ENCODE assay signal across 36 cellular contexts in genomic region chr3:97391167-97391566, GRCh38.
"Had no signal": no experiment of that assay in that cellular context is flagged by ENCODE, and none has a peak within 500 bp of the region (broad histone marks: within the 10 kb centered on the region; RNA-seq: fewer than 3 reads in every experiment).

No MANE protein-coding gene starts in this region.

- H3K36me3 Mint-ChIP-seq: activated naive CD4-positive, alpha-beta T cell treated with anti-CD3 and anti-CD28 coated beads, Interleukin-2, amount 10 ng/mL, durations not matched to agents 7 days and 5 days; activated naive CD4-positive, alpha-beta T cell treated with anti-CD3 and anti-CD28 coated beads, Interleukin-2, amount 50 U/mL, for 24 hours; activated naive CD4-positive, alpha-beta T cell treated with anti-CD3 and anti-CD28 coated beads, Interleukin-2, amount 50 U/mL, for 72 hours; activated naive CD8-positive, alpha-beta T cell; activated naive CD8-positive, alpha-beta T cell treated with anti-CD3 and anti-CD28 coated beads for 36 hours; activated naive CD8-positive, alpha-beta T cell treated with anti-CD3 and anti-CD28 coated beads, Interleukin-2, amount 10 ng/mL, durations not matched to agents 7 days and 5 days had no signal

- H3K27me3 Mint-ChIP-seq: activated naive CD4-positive, alpha-beta T cell treated with anti-CD3 and anti-CD28 coated beads, Interleukin-2, amount 10 ng/mL, durations not matched to agents 7 days and 5 days; activated naive CD4-positive, alpha-beta T cell treated with anti-CD3 and anti-CD28 coated beads, Interleukin-2, amount 50 U/mL, for 24 hours; activated naive CD8-positive, alpha-beta T cell; activated naive CD8-positive, alpha-beta T cell treated with anti-CD3 and anti-CD28 coated beads for 36 hours; activated naive CD8-positive, alpha-beta T cell treated with anti-CD3 and anti-CD28 coated beads, Interleukin-2, amount 10 ng/mL, durations not matched to agents 7 days and 5 days; activated naive CD8-positive, alpha-beta T cell treated with anti-CD3 and anti-CD28 coated beads, Interleukin-2, amount 50 U/mL, for 24 hours; activated T-cell treated with anti-CD3 and anti-CD28 coated beads, Interleukin-2, amount 50 U/mL, for 24 hours; activated T-helper 17 cell treated with anti-CD3 and anti-CD28 coated beads, Interleukin-2, amount 50 U/mL, for 72 hours; central memory CD8-positive, alpha-beta T cell had no signal

- H3K4me1 ChIP-seq: adrenal gland, ascending aorta, body of pancreas, breast epithelium had no signal

- H3K4me1 Mint-ChIP-seq: activated naive CD4-positive, alpha-beta T cell treated with anti-CD3 and anti-CD28 coated beads, Interleukin-2, amount 10 ng/mL, durations not matched to agents 7 days and 5 days; activated naive CD4-positive, alpha-beta T cell treated with anti-CD3 and anti-CD28 coated beads, Interleukin-2, amount 50 U/mL, for 24 hours; activated naive CD8-positive, alpha-beta T cell treated with anti-CD3 and anti-CD28 coated beads for 36 hours; activated naive CD8-positive, alpha-beta T cell treated with anti-CD3 and anti-CD28 coated beads, Interleukin-2, amount 10 ng/mL, durations not matched to agents 7 days and 5 days; activated naive CD8-positive, alpha-beta T cell treated with anti-CD3 and anti-CD28 coated beads, Interleukin-2, amount 50 U/mL, for 24 hours; activated T-helper 17 cell treated with anti-CD3 and anti-CD28 coated beads, Interleukin-2, amount 50 U/mL, for 72 hours; central memory CD8-positive, alpha-beta T cell had no signal

- H3K4me3 Mint-ChIP-seq: activated naive CD4-positive, alpha-beta T cell treated with anti-CD3 and anti-CD28 coated beads for 36 hours; activated naive CD4-positive, alpha-beta T cell treated with anti-CD3 and anti-CD28 coated beads, Interleukin-2, amount 10 ng/mL, durations not matched to agents 7 days and 5 days; activated naive CD4-positive, alpha-beta T cell treated with anti-CD3 and anti-CD28 coated beads, Interleukin-2, amount 50 U/mL, for 24 hours; activated naive CD8-positive, alpha-beta T cell; activated naive CD8-positive, alpha-beta T cell treated with anti-CD3 and anti-CD28 coated beads for 36 hours; activated naive CD8-positive, alpha-beta T cell treated with anti-CD3 and anti-CD28 coated beads, Interleukin-2, amount 10 ng/mL, durations not matched to agents 7 days and 5 days; activated naive CD8-positive, alpha-beta T cell treated with anti-CD3 and anti-CD28 coated beads, Interleukin-2, amount 50 U/mL, for 24 hours; activated T-cell treated with anti-CD3 and anti-CD28 coated beads, Interleukin-2, amount 50 U/mL, for 24 hours; activated T-cell treated with anti-CD3 and anti-CD28 coated beads, Interleukin-2, amount 50 U/mL, for 4 hours; activated T-cell treated with anti-CD3 and anti-CD28 coated beads, Interleukin-2, amount 50 U/mL, for 72 hours; activated T-helper 1 cell treated with anti-CD3 and anti-CD28 coated beads, Interleukin-12 subunit alpha, Interleukin-12 subunit beta, Interleukin-2, Interleukin-4 antibody, amounts not matched to agents 30 ng/mL and 10 ng/mL and 1 ng/mL, durations not matched to agents 14 hours and 24 hours and 36 hours; activated T-helper 17 cell treated with anti-CD3 and anti-CD28 coated beads, Interleukin-2, amount 50 U/mL, for 72 hours; brain; central memory CD8-positive, alpha-beta T cell had no signal

- H3K27me3 ChIP-seq: adrenal gland, ascending aorta, body of pancreas, brain microvascular endothelial cell, breast epithelium, cardiac muscle cell had no signal

- H3K9me3 ChIP-seq: adrenal gland, ascending aorta, body of pancreas had no signal

- H3K36me3 ChIP-seq: adrenal gland, ascending aorta, brain microvascular endothelial cell, breast epithelium, cardiac muscle cell had no signal

- DNase-seq: activated effector memory CD4-positive, alpha-beta T cell treated with anti-CD3 and anti-CD28 coated beads, Interleukin-2, amount 50 U/mL, for 16 hours; activated effector memory CD4-positive, alpha-beta T cell treated with Interleukin-2 at 50 U/mL for 16 hours; activated gamma-delta T cell; activated gamma-delta T cell treated with Interleukin-2 at 50 U/mL for 16 hours; activated naive CD4-positive, alpha-beta T cell; activated naive CD4-positive, alpha-beta T cell treated with anti-CD3 and anti-CD28 coated beads for 36 hours; activated naive CD4-positive, alpha-beta T cell treated with anti-CD3 and anti-CD28 coated beads, Interleukin-2, amount 10 ng/mL, durations not matched to agents 7 days and 5 days; activated naive CD4-positive, alpha-beta T cell treated with anti-CD3 and anti-CD28 coated beads, Interleukin-2, amount 50 U/mL, for 16 hours; activated naive CD4-positive, alpha-beta T cell treated with Interleukin-2 at 50 U/mL for 16 hours; activated naive CD8-positive, alpha-beta T cell treated with anti-CD3 and anti-CD28 coated beads for 36 hours; activated naive CD8-positive, alpha-beta T cell treated with anti-CD3 and anti-CD28 coated beads, Interleukin-2, amount 10 ng/mL, durations not matched to agents 7 days and 5 days; activated naive CD8-positive, alpha-beta T cell treated with anti-CD3 and anti-CD28 coated beads, Interleukin-2, amount 50 U/mL, for 24 hours; activated T-cell treated with anti-CD3 and anti-CD28 coated beads, Interleukin-2, amount 50 U/mL, for 1 hour; activated T-cell treated with anti-CD3 and anti-CD28 coated beads, Interleukin-2, amount 50 U/mL, for 24 hours; activated T-cell treated with anti-CD3 and anti-CD28 coated beads, Interleukin-2, amount 50 U/mL, for 4 hours; activated T-cell treated with anti-CD3 and anti-CD28 coated beads, Interleukin-2, amount 50 U/mL, for 48 hours; activated T-cell treated with anti-CD3 and anti-CD28 coated beads, Interleukin-2, amount 50 U/mL, for 72 hours; adrenal gland; amniotic stem cell; anterior cingulate cortex; aorta; body of pancreas; brain microvascular endothelial cell; central memory CD4-positive, alpha-beta T cell; cerebellar nuclear complex had no signal

- H3K27ac Mint-ChIP-seq: activated naive CD4-positive, alpha-beta T cell treated with anti-CD3 and anti-CD28 coated beads for 36 hours; activated naive CD4-positive, alpha-beta T cell treated with anti-CD3 and anti-CD28 coated beads, Interleukin-2, amount 10 ng/mL, durations not matched to agents 7 days and 5 days; activated naive CD4-positive, alpha-beta T cell treated with anti-CD3 and anti-CD28 coated beads, Interleukin-2, amount 50 U/mL, for 24 hours; activated naive CD4-positive, alpha-beta T cell treated with anti-CD3 and anti-CD28 coated beads, Interleukin-2, amount 50 U/mL, for 72 hours; activated naive CD8-positive, alpha-beta T cell; activated naive CD8-positive, alpha-beta T cell treated with anti-CD3 and anti-CD28 coated beads for 36 hours; activated naive CD8-positive, alpha-beta T cell treated with anti-CD3 and anti-CD28 coated beads, Interleukin-2, amount 10 ng/mL, durations not matched to agents 7 days and 5 days; activated naive CD8-positive, alpha-beta T cell treated with anti-CD3 and anti-CD28 coated beads, Interleukin-2, amount 50 U/mL, for 24 hours; activated T-cell treated with anti-CD3 and anti-CD28 coated beads, Interleukin-2, amount 50 U/mL, for 24 hours; activated T-cell treated with anti-CD3 and anti-CD28 coated beads, Interleukin-2, amount 50 U/mL, for 72 hours; activated T-helper 1 cell treated with anti-CD3 and anti-CD28 coated beads, Interleukin-12 subunit alpha, Interleukin-12 subunit beta, Interleukin-2, Interleukin-4 antibody, amounts not matched to agents 30 ng/mL and 10 ng/mL and 1 ng/mL, durations not matched to agents 14 hours and 24 hours and 36 hours; activated T-helper 17 cell treated with anti-CD3 and anti-CD28 coated beads, Interleukin-2, amount 50 U/mL, for 72 hours; activated T-helper 2 cell treated with anti-CD3 and anti-CD28 coated beads, Interferon-gamma antibody, Interleukin-2, Interleukin-4, amounts not matched to agents 10 μg/mL and 5 μg/mL and 100 μg/mL, durations not matched to agents 14 hours and 24 hours and 36 hours; brain had no signal

- H3K4me3 ChIP-seq: adrenal gland, ascending aorta, body of pancreas, breast epithelium, cardiac muscle cell had no signal

- ATAC-seq: activated naive CD4-positive, alpha-beta T cell treated with anti-CD3 and anti-CD28 coated beads, Interleukin-2, amount 50 U/mL, for 72 hours; activated naive CD8-positive, alpha-beta T cell treated with anti-CD3 and anti-CD28 coated beads, Interleukin-2, amount 50 U/mL, for 24 hours; activated T-cell treated with anti-CD3 and anti-CD28 coated beads, Interleukin-2, amount 50 U/mL, for 4 hours; activated T-cell treated with anti-CD3 and anti-CD28 coated beads, Interleukin-2, amount 50 U/mL, for 72 hours; activated T-helper 17 cell treated with anti-CD3 and anti-CD28 coated beads, Interleukin-2, amount 50 U/mL, for 72 hours; body of pancreas had no signal

- H3K27ac ChIP-seq: adrenal gland, ascending aorta, body of pancreas, brain microvascular endothelial cell, breast epithelium, cardiac muscle cell had no signal
